ENCODE assay signal across 20 cellular contexts in genomic region chr20:57443866-57444265, GRCh38. TPM values are rescaled to one million over a fixed set of nuclear protein-coding genes. Genes with fewer than 3 reads are reported as not detected.
A peak's percentile ranks its signal among the peaks of the same experiment; 100 is the strongest.
DNase-seq lines count a peak whose midpoint lies in the region; ATAC-seq and TF ChIP-seq lines count a peak whose summit lies in the region.
"Had no signal": no experiment of that assay in that cellular context is flagged by ENCODE, and none has a peak within 500 bp of the region (broad histone marks: within the 10 kb centered on the region; RNA-seq: fewer than 3 reads in every experiment).

No MANE protein-coding gene starts in this region.

- no peak overlapping the region for H3K4me2 ChIP-seq in trophoblast cell (ENCODE audit: low read length)

- H3K9me3 ChIP-seq in esophagus muscularis mucosa (peaks cover 0 to 5% (median 2%) of the 10 kb centered on the region in 4 donors), trophoblast cell (ENCODE audit: insufficient read depth, low read depth, low read length) (no peaks in the 10 kb centered on the region), stomach smooth muscle (ENCODE audit: control insufficient read depth in 2 of 2, low read length in 2 of 2) (peaks cover 8 to 10% of the 10 kb centered on the region in 2 donors), suprapubic skin (no peaks in the 10 kb centered on the region)

- H3K4ac ChIP-seq in trophoblast cell (ENCODE audit: low read depth, low read length) = no peak overlapping the region

- POLR2A ChIA-PET in activated CD4-positive, alpha-beta T cell treated with anti-CD3 and anti-CD28 coated beads, Interleukin-2, amount 10 ng/mL, durations not matched to agents 7 days and 5 days (lab: Charles Lee) = interaction anchor here (0.7 kb wide), 1 partner anchor 54 kb away, joined by 3 read pairs; no protein-coding TSS in a partner anchor
- POLR2A ChIA-PET in activated CD4-positive, alpha-beta T cell treated with anti-CD3 and anti-CD28 coated beads for 36 hours (lab: Charles Lee) = no interaction called here

- H3K18ac ChIP-seq in trophoblast cell (ENCODE audit: low read length) = no peak overlapping the region

- peak overlapping the region; percentile 6 for H3K27ac Mint-ChIP-seq in activated CD4-positive, alpha-beta T cell treated with anti-CD3 and anti-CD28 coated beads, Interleukin-2, amount 10 ng/mL, durations not matched to agents 7 days and 5 days
- no peak overlapping the region for H3K27ac Mint-ChIP-seq in activated CD4-positive, alpha-beta T cell treated with anti-CD3 and anti-CD28 coated beads for 36 hours
- H3K27ac Mint-ChIP-seq: CD14-positive monocyte, H9 had no signal

- no peaks in the 10 kb centered on the region for H3K36me3 Mint-ChIP-seq in activated CD4-positive, alpha-beta T cell treated with anti-CD3 and anti-CD28 coated beads, Interleukin-2, amount 10 ng/mL, durations not matched to agents 7 days and 5 days (ENCODE audit: low read depth)
- no peaks in the 10 kb centered on the region for H3K36me3 Mint-ChIP-seq in activated CD4-positive, alpha-beta T cell treated with anti-CD3 and anti-CD28 coated beads for 36 hours (ENCODE audit: low read depth)

- H3K4me1 Mint-ChIP-seq in activated CD4-positive, alpha-beta T cell treated with anti-CD3 and anti-CD28 coated beads, Interleukin-2, amount 10 ng/mL, durations not matched to agents 7 days and 5 days = peaks cover 6% of the 10 kb centered on the region
- peaks cover 2% of the 10 kb centered on the region for H3K4me1 Mint-ChIP-seq in activated CD4-positive, alpha-beta T cell treated with anti-CD3 and anti-CD28 coated beads for 36 hours

- CTCF ChIA-PET in activated CD4-positive, alpha-beta T cell treated with anti-CD3 and anti-CD28 coated beads, Interleukin-2, amount 10 ng/mL, durations not matched to agents 7 days and 5 days (lab: Charles Lee) = interaction anchor here (1.2 kb wide), 2 partner anchors 30 to 49 kb away, joined by 3 read pairs; no protein-coding TSS in a partner anchor
- CTCF ChIA-PET in activated CD4-positive, alpha-beta T cell treated with anti-CD3 and anti-CD28 coated beads for 36 hours (lab: Charles Lee) = no interaction called here

- H3K79me1 ChIP-seq in trophoblast cell (ENCODE audit: low read length) = peaks cover 29% of the 10 kb centered on the region

- H3K4me1 ChIP-seq in esophagus muscularis mucosa (peaks cover 50 to 82% (median 69%) of the 10 kb centered on the region in 4 donors), trophoblast cell (ENCODE audit: control insufficient read depth in 1 of 2, insufficient read depth in 2 of 2, low read length in 2 of 2) (peaks cover 36 to 44% of the 10 kb centered on the region in 2 experiments), stomach smooth muscle (ENCODE audit: control insufficient read depth, insufficient read depth, low read length) (peaks cover 68% of the 10 kb centered on the region), suprapubic skin (peaks cover 28% of the 10 kb centered on the region)

- H3K27ac ChIP-seq in esophagus muscularis mucosa (replicated peaks in 1 of 4) = peak overlapping the region; percentile 90 to 96 (median 96)
- no peak overlapping the region for H3K27ac ChIP-seq in trophoblast cell (ENCODE audit: low read depth, low read length)
- peak overlapping the region; percentile 99 for H3K27ac ChIP-seq in stomach smooth muscle (ENCODE audit: low read length)
- H3K27ac ChIP-seq in suprapubic skin = no peak overlapping the region
- H3K27ac ChIP-seq: 22Rv1, GM23248 had no signal

- H2BK5ac ChIP-seq in trophoblast cell (ENCODE audit: low read depth, low read length, poor library complexity) = no peak overlapping the region

- intact Hi-C loops in activated CD4-positive, alpha-beta T cell treated with anti-CD3 and anti-CD28 coated beads for 36 hours (cut with DNase I, micrococcal nuclease) = loop anchor here in 1 of 2 experiments (5.0 kb wide), 1 partner anchor 33 kb away; no protein-coding TSS in a partner anchor
- intact Hi-C loops in esophagus muscularis mucosa (cut with DNase I) = loop anchor here (5.0 kb wide), 1 partner anchor 37 kb away; no protein-coding TSS in a partner anchor
- intact Hi-C loops in posterior cingulate gyrus (cut with DNase I) = no loop called here

- no peak overlapping the region for H4K12ac ChIP-seq in trophoblast cell (ENCODE audit: low read depth, low read length)

- H3K36me3 ChIP-seq in esophagus muscularis mucosa = no peaks in the 10 kb centered on the region
- no peaks in the 10 kb centered on the region for H3K36me3 ChIP-seq in trophoblast cell (ENCODE audit: control insufficient read depth in 1 of 2, insufficient read depth in 2 of 2, low read length in 2 of 2)
- no peaks in the 10 kb centered on the region for H3K36me3 ChIP-seq in stomach smooth muscle (ENCODE audit: control insufficient read depth in 2 of 2, insufficient read depth in 2 of 2, low read length in 2 of 2)
- no peaks in the 10 kb centered on the region for H3K36me3 ChIP-seq in suprapubic skin

- no peak overlapping the region for H2BK120ac ChIP-seq in trophoblast cell (ENCODE audit: insufficient read depth, low read length, poor library complexity)

- WGBS in esophagus muscularis mucosa = 68% methylated on average over 5 of the region's 5 CpGs
- no CpG with 5 or more reads among the region's 5 CpGs for WGBS in trophoblast cell (ENCODE audit: extremely low coverage, insufficient coverage, insufficient read length)
- WGBS in suprapubic skin = 75% methylated on average over 5 of the region's 5 CpGs

- H3K23ac ChIP-seq in trophoblast cell (ENCODE audit: low read length) = no peak overlapping the region

- H2AFZ ChIP-seq in trophoblast cell (ENCODE audit: insufficient read depth, low read length, poor library complexity) = no peak overlapping the region
- H2AFZ ChIP-seq: GM23248 had no signal

- peaks cover 3% of the 10 kb centered on the region for H3K79me2 ChIP-seq in trophoblast cell (ENCODE audit: control insufficient read depth, insufficient read depth, low read length, poor library complexity)

- H3K27me3 Mint-ChIP-seq in activated CD4-positive, alpha-beta T cell treated with anti-CD3 and anti-CD28 coated beads, Interleukin-2, amount 10 ng/mL, durations not matched to agents 7 days and 5 days = peaks cover 14% of the 10 kb centered on the region
- no peaks in the 10 kb centered on the region for H3K27me3 Mint-ChIP-seq in activated CD4-positive, alpha-beta T cell treated with anti-CD3 and anti-CD28 coated beads for 36 hours

- no peak for TF ChIP-seq EP300 in esophagus muscularis mucosa (IDR thresholded peaks at IDR 0.05)
- TF ChIP-seq EP300 in suprapubic skin (IDR thresholded peaks at IDR 0.05) = no peak

- H3K9ac ChIP-seq in trophoblast cell (ENCODE audit: low read length) = no peak overlapping the region
- peak overlapping the region in 1 of 2 donors; percentile 76 for H3K9ac ChIP-seq in stomach smooth muscle (ENCODE audit: low read length in 2 of 2)
- H3K9ac ChIP-seq: GM23248 had no signal

- no peak overlapping the region for H3K14ac ChIP-seq in trophoblast cell (ENCODE audit: low read length)

- H3K27me3 ChIP-seq in esophagus muscularis mucosa (peaks cover 0 to 6% (median 0%) of the 10 kb centered on the region in 4 donors), trophoblast cell (ENCODE audit: insufficient read depth, low read length) (no peaks in the 10 kb centered on the region), stomach smooth muscle (ENCODE audit: control insufficient read depth in 1 of 2, insufficient read depth in 2 of 2, low read length in 2 of 2) (no peaks in the 10 kb centered on the region), suprapubic skin (no peaks in the 10 kb centered on the region)

- no peaks in the 10 kb centered on the region for H3K9me3 Mint-ChIP-seq in activated CD4-positive, alpha-beta T cell treated with anti-CD3 and anti-CD28 coated beads, Interleukin-2, amount 10 ng/mL, durations not matched to agents 7 days and 5 days
- no peaks in the 10 kb centered on the region for H3K9me3 Mint-ChIP-seq in activated CD4-positive, alpha-beta T cell treated with anti-CD3 and anti-CD28 coated beads for 36 hours (ENCODE audit: low read depth)

- TF ChIP-seq POLR2A in esophagus muscularis mucosa (IDR thresholded peaks at IDR 0.05; ENCODE audit: low read depth) = no peak
- TF ChIP-seq POLR2A in erythroblast (IDR thresholded peaks at IDR 0.05; ENCODE audit: low read length) = no peak
- no peak for TF ChIP-seq POLR2A in suprapubic skin (IDR thresholded peaks at IDR 0.05)

- no peak overlapping the region for H2AK5ac ChIP-seq in trophoblast cell (ENCODE audit: low read length)

- TF ChIP-seq CTCF in esophagus muscularis mucosa (IDR thresholded peaks at IDR 0.05) (no peak), suprapubic skin (IDR thresholded peaks at IDR 0.05) (no peak)

- H4K8ac ChIP-seq in trophoblast cell (ENCODE audit: low read depth, low read length) = no peak overlapping the region

- H3K4me3 ChIP-seq in esophagus muscularis mucosa = no peak overlapping the region
- H3K4me3 ChIP-seq in trophoblast cell (ENCODE audit: low read depth, low read length) = no peak overlapping the region
- no peak overlapping the region for H3K4me3 ChIP-seq in stomach smooth muscle (ENCODE audit: low read length in 2 of 2)
- H3K4me3 ChIP-seq in suprapubic skin = no peak overlapping the region
- H3K4me3 ChIP-seq: GM23248 had no signal

- no peak overlapping the region for H3K4me3 Mint-ChIP-seq in activated CD4-positive, alpha-beta T cell treated with anti-CD3 and anti-CD28 coated beads, Interleukin-2, amount 10 ng/mL, durations not matched to agents 7 days and 5 days
- H3K4me3 Mint-ChIP-seq in activated CD4-positive, alpha-beta T cell treated with anti-CD3 and anti-CD28 coated beads for 36 hours = no peak overlapping the region
- H3K4me3 Mint-ChIP-seq: CD14-positive monocyte, H9 had no signal

- peak overlapping the region; percentile 42 for H2BK12ac ChIP-seq in trophoblast cell (ENCODE audit: low read length)

- no peak for DNase-seq in activated CD4-positive, alpha-beta T cell treated with anti-CD3 and anti-CD28 coated beads, Interleukin-2, amount 10 ng/mL, durations not matched to agents 7 days and 5 days
- no peak for DNase-seq in activated CD4-positive, alpha-beta T cell treated with anti-CD3 and anti-CD28 coated beads for 36 hours
- DNase-seq in esophagus muscularis mucosa (ENCODE audit: extremely low spot score) (no peak), trophoblast cell (no peak), posterior cingulate gyrus (no peak), erythroblast (lab: John Stamatoyannopoulos, UW) (no peak), suprapubic skin (ENCODE audit: low spot score in 2 of 2) (no peak)
- DNase-seq: AML-193, GM23248, H9, KG1, NCI-H1092, NCI-H1436, NCI-H2029, NCI-H2227 treated with DMSO at 0.1 percent for 48 hours, NCI-H510A had no signal

- no peak overlapping the region for H4K91ac ChIP-seq in trophoblast cell (ENCODE audit: low read depth, low read length)

- ATAC-seq in activated CD4-positive, alpha-beta T cell treated with anti-CD3 and anti-CD28 coated beads for 36 hours = no peak
- ATAC-seq: SK-N-SH treated with all-trans-retinoic acid at 6 μM for 48 hours had no signal

RNA-seq across cellular contexts. Expression of gene RBM38, which starts 52.7 kb away (rescaled TPM):
- 10 to 100 TPM; 97.3 to 98.8 TPM for total RNA-seq in activated CD4-positive, alpha-beta T cell treated with anti-CD3 and anti-CD28 coated beads, Interleukin-2, amount 10 ng/mL, durations not matched to agents 7 days and 5 days
- 100 to 1,000 TPM in 1 of 2 experiments, 10 to 100 TPM in 1; 96.5 to 101 TPM for total RNA-seq in activated CD4-positive, alpha-beta T cell treated with anti-CD3 and anti-CD28 coated beads for 36 hours
- 100 to 1,000 TPM in 2 of 4 donors, 10 to 100 TPM in 2; 67.6 to 203 (median 139) TPM for total RNA-seq in esophagus muscularis mucosa
- 161 TPM in 2 replicates for polyA plus RNA-seq in trophoblast cell (2013)
- total RNA-seq in suprapubic skin = 10 to 100 TPM in 3 of 4 donors, 1 to 10 TPM in 1; 8.7 to 16.7 (median 12.8) TPM

Comparison
In these comparisons a context has a peak if more than half of its experiments do, and no peak if none do; other contexts are left out.
1. H3K27ac ChIP-seq: peak in esophagus muscularis mucosa (4 of 4) and stomach smooth muscle (single experiment); none in trophoblast cell (single experiment) and suprapubic skin (single experiment).